ENCODE assay signal across 3 cellular contexts in the genomic region with DNA sequence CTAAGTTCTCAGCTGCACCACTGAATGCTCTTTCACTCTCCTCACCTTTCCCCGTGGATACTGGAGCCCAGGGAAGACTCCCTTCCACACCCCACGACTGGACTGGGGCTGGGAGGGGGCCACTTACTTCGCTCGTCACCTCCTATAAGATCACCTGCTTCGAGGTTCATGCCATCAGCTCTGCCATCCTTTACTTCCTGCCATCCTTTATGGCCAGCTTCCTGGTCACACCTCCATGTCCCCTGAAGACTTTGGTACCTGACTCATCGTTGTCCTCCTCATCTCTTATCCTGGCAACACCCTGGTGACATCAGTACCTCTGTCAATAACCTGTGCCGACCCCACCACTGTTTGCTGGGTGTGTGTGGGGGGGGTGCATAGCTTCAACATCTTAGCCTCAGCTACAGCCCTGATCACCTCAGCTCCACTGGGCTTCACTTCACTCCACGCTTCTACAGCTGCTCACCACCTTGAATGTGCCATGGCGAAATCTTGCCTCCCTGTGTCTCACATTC.
TF ChIP-seq lines count a peak whose summit lies in the region.

No MANE protein-coding gene starts in this region.

TF ChIP-seq in IMR-90, 13 proteins besides CTCF, POLR2A, EP300 and RAD21:
- TF ChIP-seq CHD1 (IDR thresholded peaks at IDR 0.05; ENCODE audit: low read depth, low read length) (no peak), RFX5 (IDR thresholded peaks at IDR 0.05; ENCODE audit: low read depth, low read length) (no peak), SMC3 (IDR thresholded peaks at IDR 0.05; ENCODE audit: low read depth, low read length) (no peak), FOS (IDR thresholded peaks at IDR 0.05; ENCODE audit: low read depth, low read length) (no peak), MAZ (IDR thresholded peaks at IDR 0.05; ENCODE audit: borderline replicate concordance, low read depth, low read length) (no peak), MXI1 (IDR thresholded peaks at IDR 0.05; ENCODE audit: borderline replicate concordance, low read depth, low read length) (no peak), MAFK (IDR thresholded peaks at IDR 0.05; ENCODE audit: low read depth, low read length) (no peak), RCOR1 (IDR thresholded peaks at IDR 0.05; ENCODE audit: insufficient replicate concordance, low read length) (no peak), BHLHE40 (IDR thresholded peaks at IDR 0.05; ENCODE audit: low read depth, low read length) (no peak), NFE2L2 (IDR thresholded peaks at IDR 0.05; ENCODE audit: low read depth, low read length) (no peak)
- TF ChIP-seq, protein P1, sequence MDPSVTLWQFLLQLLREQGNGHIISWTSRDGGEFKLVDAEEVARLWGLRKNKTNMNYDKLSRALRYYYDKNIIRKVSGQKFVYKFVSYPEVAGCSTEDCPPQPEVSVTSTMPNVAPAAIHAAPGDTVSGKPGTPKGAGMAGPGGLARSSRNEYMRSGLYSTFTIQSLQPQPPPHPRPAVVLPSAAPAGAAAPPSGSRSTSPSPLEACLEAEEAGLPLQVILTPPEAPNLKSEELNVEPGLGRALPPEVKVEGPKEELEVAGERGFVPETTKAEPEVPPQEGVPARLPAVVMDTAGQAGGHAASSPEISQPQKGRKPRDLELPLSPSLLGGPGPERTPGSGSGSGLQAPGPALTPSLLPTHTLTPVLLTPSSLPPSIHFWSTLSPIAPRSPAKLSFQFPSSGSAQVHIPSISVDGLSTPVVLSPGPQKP (IDR thresholded peaks at IDR 0.05; ENCODE audit: borderline replicate concordance, low read depth, low read length): no peak
- TF ChIP-seq, protein P2, sequence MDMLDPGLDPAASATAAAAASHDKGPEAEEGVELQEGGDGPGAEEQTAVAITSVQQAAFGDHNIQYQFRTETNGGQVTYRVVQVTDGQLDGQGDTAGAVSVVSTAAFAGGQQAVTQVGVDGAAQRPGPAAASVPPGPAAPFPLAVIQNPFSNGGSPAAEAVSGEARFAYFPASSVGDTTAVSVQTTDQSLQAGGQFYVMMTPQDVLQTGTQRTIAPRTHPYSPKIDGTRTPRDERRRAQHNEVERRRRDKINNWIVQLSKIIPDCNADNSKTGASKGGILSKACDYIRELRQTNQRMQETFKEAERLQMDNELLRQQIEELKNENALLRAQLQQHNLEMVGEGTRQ (IDR thresholded peaks at IDR 0.05; ENCODE audit: low read depth, low read length): no peak

TF ChIP-seq in K562, 482 proteins besides CTCF, POLR2A, EP300 and RAD21:
- TF ChIP-seq SMARCA5 (IDR thresholded peaks at IDR 0.05) (no peak), HDAC3 (IDR thresholded peaks at IDR 0.05; ENCODE audit: borderline replicate concordance, partially characterized antibody) (no peak), CSDE1 (IDR thresholded peaks at IDR 0.05) (no peak), ZNF764 (CRISPR knock-in tag; IDR thresholded peaks at IDR 0.05; ENCODE audit: low read depth) (no peak)
- TF ChIP-seq, protein P3, sequence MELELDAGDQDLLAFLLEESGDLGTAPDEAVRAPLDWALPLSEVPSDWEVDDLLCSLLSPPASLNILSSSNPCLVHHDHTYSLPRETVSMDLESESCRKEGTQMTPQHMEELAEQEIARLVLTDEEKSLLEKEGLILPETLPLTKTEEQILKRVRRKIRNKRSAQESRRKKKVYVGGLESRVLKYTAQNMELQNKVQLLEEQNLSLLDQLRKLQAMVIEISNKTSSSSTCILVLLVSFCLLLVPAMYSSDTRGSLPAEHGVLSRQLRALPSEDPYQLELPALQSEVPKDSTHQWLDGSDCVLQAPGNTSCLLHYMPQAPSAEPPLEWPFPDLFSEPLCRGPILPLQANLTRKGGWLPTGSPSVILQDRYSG (tag; conservative IDR thresholded peaks at IDR 0.05; ENCODE audit: low read depth): no peak
- TF ChIP-seq, protein P4, sequence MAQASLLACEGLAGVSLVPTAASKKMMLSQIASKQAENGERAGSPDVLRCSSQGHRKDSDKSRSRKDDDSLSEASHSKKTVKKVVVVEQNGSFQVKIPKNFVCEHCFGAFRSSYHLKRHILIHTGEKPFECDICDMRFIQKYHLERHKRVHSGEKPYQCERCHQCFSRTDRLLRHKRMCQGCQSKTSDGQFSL (CRISPR knock-in tag; IDR thresholded peaks at IDR 0.05): peak; percentile 67
- TF ChIP-seq, protein P4 (tag; IDR thresholded peaks at IDR 0.05): no peak
- TF ChIP-seq, protein P5, sequence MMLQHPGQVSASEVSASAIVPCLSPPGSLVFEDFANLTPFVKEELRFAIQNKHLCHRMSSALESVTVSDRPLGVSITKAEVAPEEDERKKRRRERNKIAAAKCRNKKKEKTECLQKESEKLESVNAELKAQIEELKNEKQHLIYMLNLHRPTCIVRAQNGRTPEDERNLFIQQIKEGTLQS (IDR thresholded peaks at IDR 0.05): peak; percentile 19; the same call in 1 of the 2 replicates
- TF ChIP-seq, protein P5 (CRISPR knock-in tag; conservative IDR thresholded peaks at IDR 0.05): no peak

TF ChIP-seq in HepG2, 621 proteins besides CTCF, POLR2A, EP300 and RAD21:
- TF ChIP-seq, protein P6, sequence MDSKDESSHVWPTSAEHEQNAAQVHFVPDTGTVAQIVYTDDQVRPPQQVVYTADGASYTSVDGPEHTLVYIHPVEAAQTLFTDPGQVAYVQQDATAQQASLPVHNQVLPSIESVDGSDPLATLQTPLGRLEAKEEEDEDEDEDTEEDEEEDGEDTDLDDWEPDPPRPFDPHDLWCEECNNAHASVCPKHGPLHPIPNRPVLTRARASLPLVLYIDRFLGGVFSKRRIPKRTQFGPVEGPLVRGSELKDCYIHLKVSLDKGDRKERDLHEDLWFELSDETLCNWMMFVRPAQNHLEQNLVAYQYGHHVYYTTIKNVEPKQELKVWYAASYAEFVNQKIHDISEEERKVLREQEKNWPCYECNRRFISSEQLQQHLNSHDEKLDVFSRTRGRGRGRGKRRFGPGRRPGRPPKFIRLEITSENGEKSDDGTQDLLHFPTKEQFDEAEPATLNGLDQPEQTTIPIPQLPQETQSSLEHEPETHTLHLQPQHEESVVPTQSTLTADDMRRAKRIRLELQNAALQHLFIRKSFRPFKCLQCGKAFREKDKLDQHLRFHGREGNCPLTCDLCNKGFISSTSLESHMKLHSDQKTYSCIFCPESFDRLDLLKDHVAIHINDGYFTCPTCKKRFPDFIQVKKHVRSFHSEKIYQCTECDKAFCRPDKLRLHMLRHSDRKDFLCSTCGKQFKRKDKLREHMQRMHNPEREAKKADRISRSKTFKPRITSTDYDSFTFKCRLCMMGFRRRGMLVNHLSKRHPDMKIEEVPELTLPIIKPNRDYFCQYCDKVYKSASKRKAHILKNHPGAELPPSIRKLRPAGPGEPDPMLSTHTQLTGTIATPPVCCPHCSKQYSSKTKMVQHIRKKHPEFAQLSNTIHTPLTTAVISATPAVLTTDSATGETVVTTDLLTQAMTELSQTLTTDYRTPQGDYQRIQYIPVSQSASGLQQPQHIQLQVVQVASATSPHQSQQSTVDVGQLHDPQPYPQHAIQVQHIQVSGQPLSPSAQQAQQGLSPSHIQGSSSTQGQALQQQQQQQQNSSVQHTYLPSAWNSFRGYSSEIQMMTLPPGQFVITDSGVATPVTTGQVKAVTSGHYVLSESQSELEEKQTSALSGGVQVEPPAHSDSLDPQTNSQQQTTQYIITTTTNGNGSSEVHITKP (CRISPR knock-in tag; IDR thresholded peaks at IDR 0.05; ENCODE audit: low read depth): no peak
- TF ChIP-seq FOSL2 (CRISPR knock-in tag; IDR thresholded peaks at IDR 0.05) (peak; percentile 59), POLR2AphosphoS5 (IDR thresholded peaks at IDR 0.05; ENCODE audit: low read depth, low read length) (no peak), BORCS8-MEF2B (CRISPR knock-in tag; IDR thresholded peaks at IDR 0.05) (no peak), ZNF567 (CRISPR knock-in tag; IDR thresholded peaks at IDR 0.05; ENCODE audit: borderline replicate concordance) (no peak), SAP130 (CRISPR knock-in tag; IDR thresholded peaks at IDR 0.05; ENCODE audit: low read depth) (0 out of 2 replicates have a peak, but pooled peaks have one; percentile 10), ZNF709 (CRISPR knock-in tag; IDR thresholded peaks at IDR 0.05) (0 out of 2 replicates have a peak, but pooled peaks have one; percentile 31), SP4 (CRISPR knock-in tag; IDR thresholded peaks at IDR 0.05) (0 out of 2 replicates have a peak, but pooled peaks have one; percentile 32), NR2C2 (CRISPR knock-in tag; IDR thresholded peaks at IDR 0.05; ENCODE audit: borderline replicate concordance) (no peak), ZNF850 (CRISPR knock-in tag; conservative IDR thresholded peaks at IDR 0.05) (no peak), KDM5B (CRISPR knock-in tag; IDR thresholded peaks at IDR 0.05; ENCODE audit: borderline replicate concordance) (no peak), FOXA1 (IDR thresholded peaks at IDR 0.05) (no peak), FOXA1 (CRISPR knock-in tag; IDR thresholded peaks at IDR 0.05) (peak; percentile 47; the same call in 1 of the 2 replicates), SNRNP70 (IDR thresholded peaks at IDR 0.05; ENCODE audit: low read depth, low read length) (no peak)
- TF ChIP-seq, protein P5 (CRISPR knock-in tag; IDR thresholded peaks at IDR 0.05): peak; percentile 54; the same call in 1 of the 2 replicates
- TF ChIP-seq, protein P7, sequence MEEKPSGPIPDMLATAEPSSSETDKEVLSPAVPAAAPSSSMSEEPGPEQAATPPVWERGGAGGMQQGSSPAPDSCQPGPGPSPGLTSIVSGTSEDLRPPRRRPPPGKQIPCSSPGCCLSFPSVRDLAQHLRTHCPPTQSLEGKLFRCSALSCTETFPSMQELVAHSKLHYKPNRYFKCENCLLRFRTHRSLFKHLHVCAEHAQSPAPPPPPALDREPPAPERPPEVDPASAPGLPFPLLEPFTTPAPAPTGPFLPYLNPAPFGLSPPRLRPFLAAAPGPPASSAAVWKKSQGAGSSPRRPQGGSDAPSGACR (CRISPR knock-in tag; IDR thresholded peaks at IDR 0.05): no peak
- TF ChIP-seq, protein P8, sequence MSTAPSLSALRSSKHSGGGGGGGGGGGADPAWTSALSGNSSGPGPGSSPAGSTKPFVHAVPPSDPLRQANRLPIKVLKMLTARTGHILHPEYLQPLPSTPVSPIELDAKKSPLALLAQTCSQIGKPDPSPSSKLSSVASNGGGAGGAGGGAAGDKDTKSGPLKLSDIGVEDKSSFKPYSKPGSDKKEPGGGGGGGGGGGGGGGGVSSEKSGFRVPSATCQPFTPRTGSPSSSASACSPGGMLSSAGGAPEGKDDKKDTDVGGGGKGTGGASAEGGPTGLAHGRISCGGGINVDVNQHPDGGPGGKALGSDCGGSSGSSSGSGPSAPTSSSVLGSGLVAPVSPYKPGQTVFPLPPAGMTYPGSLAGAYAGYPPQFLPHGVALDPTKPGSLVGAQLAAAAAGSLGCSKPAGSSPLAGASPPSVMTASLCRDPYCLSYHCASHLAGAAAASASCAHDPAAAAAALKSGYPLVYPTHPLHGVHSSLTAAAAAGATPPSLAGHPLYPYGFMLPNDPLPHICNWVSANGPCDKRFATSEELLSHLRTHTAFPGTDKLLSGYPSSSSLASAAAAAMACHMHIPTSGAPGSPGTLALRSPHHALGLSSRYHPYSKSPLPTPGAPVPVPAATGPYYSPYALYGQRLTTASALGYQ (CRISPR knock-in tag; IDR thresholded peaks at IDR 0.05): no peak
- TF ChIP-seq, protein P9, sequence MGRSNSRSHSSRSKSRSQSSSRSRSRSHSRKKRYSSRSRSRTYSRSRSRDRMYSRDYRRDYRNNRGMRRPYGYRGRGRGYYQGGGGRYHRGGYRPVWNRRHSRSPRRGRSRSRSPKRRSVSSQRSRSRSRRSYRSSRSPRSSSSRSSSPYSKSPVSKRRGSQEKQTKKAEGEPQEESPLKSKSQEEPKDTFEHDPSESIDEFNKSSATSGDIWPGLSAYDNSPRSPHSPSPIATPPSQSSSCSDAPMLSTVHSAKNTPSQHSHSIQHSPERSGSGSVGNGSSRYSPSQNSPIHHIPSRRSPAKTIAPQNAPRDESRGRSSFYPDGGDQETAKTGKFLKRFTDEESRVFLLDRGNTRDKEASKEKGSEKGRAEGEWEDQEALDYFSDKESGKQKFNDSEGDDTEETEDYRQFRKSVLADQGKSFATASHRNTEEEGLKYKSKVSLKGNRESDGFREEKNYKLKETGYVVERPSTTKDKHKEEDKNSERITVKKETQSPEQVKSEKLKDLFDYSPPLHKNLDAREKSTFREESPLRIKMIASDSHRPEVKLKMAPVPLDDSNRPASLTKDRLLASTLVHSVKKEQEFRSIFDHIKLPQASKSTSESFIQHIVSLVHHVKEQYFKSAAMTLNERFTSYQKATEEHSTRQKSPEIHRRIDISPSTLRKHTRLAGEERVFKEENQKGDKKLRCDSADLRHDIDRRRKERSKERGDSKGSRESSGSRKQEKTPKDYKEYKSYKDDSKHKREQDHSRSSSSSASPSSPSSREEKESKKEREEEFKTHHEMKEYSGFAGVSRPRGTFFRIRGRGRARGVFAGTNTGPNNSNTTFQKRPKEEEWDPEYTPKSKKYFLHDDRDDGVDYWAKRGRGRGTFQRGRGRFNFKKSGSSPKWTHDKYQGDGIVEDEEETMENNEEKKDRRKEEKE (IDR thresholded peaks at IDR 0.05): no peak
